ENCODE assay signal across 19 cellular contexts in the genomic region with DNA sequence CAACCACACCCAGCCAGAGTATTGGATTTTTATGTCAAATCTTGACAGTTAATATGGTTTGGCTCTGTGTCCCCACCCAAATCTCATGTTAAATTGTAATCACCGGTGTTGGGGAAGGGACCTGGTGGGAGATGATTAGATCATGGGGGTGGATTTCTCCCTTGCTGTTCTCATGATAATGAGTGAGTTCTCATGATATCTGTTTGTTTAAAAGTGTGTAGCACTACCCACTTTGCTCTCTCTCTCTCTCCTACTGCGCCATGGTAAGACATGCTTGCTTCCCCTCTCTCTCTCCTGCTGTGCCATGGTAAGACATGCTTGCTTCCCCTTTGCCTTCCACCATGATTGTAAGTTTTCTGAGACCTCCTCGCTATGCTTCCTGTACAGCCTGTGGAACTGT.
"Had no signal": no experiment of that assay in that cellular context is flagged by ENCODE, and none has a peak within 500 bp of the region (broad histone marks: within the 10 kb centered on the region; RNA-seq: fewer than 3 reads in every experiment).

No MANE protein-coding gene starts in this region.

- H3K9me3 ChIP-seq: colonic mucosa, heart left ventricle, neutrophil, spleen, testis, tibial nerve had no signal

- H3K4me3 ChIP-seq: colonic mucosa, heart left ventricle, spleen, testis, tibial nerve had no signal

- H3K27ac Mint-ChIP-seq: endodermal cell; stimulated activated memory B cell treated with anti-CD40 and anti-IgM and Interleukin-4, amounts not matched to agents 10 μg/mL and 1 μg/mL and 100 μg/mL, for 72 hours; stimulated activated naive CD8-positive, alpha-beta T cell treated with anti-CD3 and anti-CD28 coated beads, Interleukin-15, amount 100 ng/mL, for 72 hours had no signal

- H3K27ac ChIP-seq: colonic mucosa, heart left ventricle, neutrophil, spleen, testis, tibial nerve had no signal

- DNase-seq: colonic mucosa; dermis blood vessel endothelial cell; effector CD4-positive, alpha-beta T cell; endodermal cell; foreskin melanocyte; heart left ventricle; hypothalamus; kidney glomerular epithelial cell; naive B cell; spleen; stimulated activated CD4-positive, alpha-beta T cell treated with anti-CD3 and anti-CD28 coated beads, Interleukin-15, amount 100 ng/mL, for 24 hours; stimulated activated CD4-positive, alpha-beta T cell treated with anti-CD3 and anti-CD28 coated beads, Interleukin-1b, Interleukin-23, amount 100 ng/mL, for 48 hours; stimulated activated CD4-positive, alpha-beta T cell treated with anti-CD3 and anti-CD28 coated beads, Interleukin-4, amount 100 ng/mL, for 24 hours; stimulated activated naive CD8-positive, alpha-beta T cell treated with anti-CD3 and anti-CD28 coated beads, Interleukin-15, amount 100 ng/mL, for 72 hours; testis had no signal

- ATAC-seq: heart left ventricle; sciatic nerve; stimulated activated memory B cell treated with anti-CD40 and anti-IgM and Interleukin-4, amounts not matched to agents 10 μg/mL and 1 μg/mL and 100 μg/mL, for 72 hours; stimulated activated naive CD8-positive, alpha-beta T cell treated with anti-CD3 and anti-CD28 coated beads, Interleukin-15, amount 100 ng/mL, for 72 hours had no signal

- H3K36me3 ChIP-seq: colonic mucosa had no signal

- H3K27me3 Mint-ChIP-seq: naive B cell; stimulated activated memory B cell treated with anti-CD40 and anti-IgM and Interleukin-4, amounts not matched to agents 10 μg/mL and 1 μg/mL and 100 μg/mL, for 72 hours; stimulated activated naive CD8-positive, alpha-beta T cell treated with anti-CD3 and anti-CD28 coated beads, Interleukin-15, amount 100 ng/mL, for 72 hours had no signal

- H3K27me3 ChIP-seq: colonic mucosa, heart left ventricle, neutrophil, spleen, testis, tibial nerve had no signal

- H3K9me3 Mint-ChIP-seq: endodermal cell; naive B cell; stimulated activated memory B cell treated with anti-CD40 and anti-IgM and Interleukin-4, amounts not matched to agents 10 μg/mL and 1 μg/mL and 100 μg/mL, for 72 hours; stimulated activated naive CD8-positive, alpha-beta T cell treated with anti-CD3 and anti-CD28 coated beads, Interleukin-15, amount 100 ng/mL, for 72 hours had no signal

- H3K4me1 ChIP-seq: colonic mucosa, spleen, testis, tibial nerve had no signal

- H3K4me3 Mint-ChIP-seq: endodermal cell; naive B cell; stimulated activated memory B cell treated with anti-CD40 and anti-IgM and Interleukin-4, amounts not matched to agents 10 μg/mL and 1 μg/mL and 100 μg/mL, for 72 hours; stimulated activated naive CD8-positive, alpha-beta T cell treated with anti-CD3 and anti-CD28 coated beads, Interleukin-15, amount 100 ng/mL, for 72 hours had no signal

- H3K4me1 Mint-ChIP-seq: endodermal cell; stimulated activated memory B cell treated with anti-CD40 and anti-IgM and Interleukin-4, amounts not matched to agents 10 μg/mL and 1 μg/mL and 100 μg/mL, for 72 hours; stimulated activated naive CD8-positive, alpha-beta T cell treated with anti-CD3 and anti-CD28 coated beads, Interleukin-15, amount 100 ng/mL, for 72 hours had no signal
